In genomic region chr17:78120971-78121800, GRCh38 we compare ENCODE assay signal across 13 cellular contexts.
DNase-seq lines count a peak whose midpoint lies in the region; ATAC-seq lines count a peak whose summit lies in the region.
"Had no signal": no experiment of that assay in that cellular context is flagged by ENCODE, and none has a peak within 500 bp of the region (broad histone marks: within the 10 kb centered on the region; RNA-seq: fewer than 3 reads in every experiment).

No MANE protein-coding gene starts in this region.

- no peaks in the 10 kb centered on the region for H3K27me3 Mint-ChIP-seq in T-helper 1 cell treated with Interleukin-12 subunit alpha and Interleukin-12 subunit beta and Interleukin-4 antibody, amounts not matched to agents 30 μg/mL and 1 μg/mL, for 36 hours (ENCODE audit: low read depth)

- peaks cover 38% of the 10 kb centered on the region for H3K4me1 Mint-ChIP-seq in T-helper 1 cell treated with Interleukin-12 subunit alpha and Interleukin-12 subunit beta and Interleukin-4 antibody, amounts not matched to agents 30 μg/mL and 1 μg/mL, for 36 hours (ENCODE audit: low read depth)
- H3K4me1 Mint-ChIP-seq: neural progenitor cell had no signal

- H3K36me3 Mint-ChIP-seq in T-helper 1 cell treated with Interleukin-12 subunit alpha and Interleukin-12 subunit beta and Interleukin-4 antibody, amounts not matched to agents 30 μg/mL and 1 μg/mL, for 36 hours (ENCODE audit: low read depth) = peaks cover 50% of the 10 kb centered on the region

- H3K27ac Mint-ChIP-seq in T-helper 1 cell treated with Interleukin-12 subunit alpha and Interleukin-12 subunit beta and Interleukin-4 antibody, amounts not matched to agents 30 μg/mL and 1 μg/mL, for 36 hours = peak overlapping the region; percentile 75
- H3K27ac Mint-ChIP-seq: neural progenitor cell had no signal

- DNase-seq in activated T-cell treated with anti-CD3 and anti-CD28 coated beads for 1 hour (ENCODE audit: low read depth) = peak; percentile 37
- DNase-seq in activated T-cell treated with anti-CD3 and anti-CD28 coated beads for 4 hours = no peak
- peak; percentile 79 for DNase-seq in central memory CD4-positive, alpha-beta T cell
- DNase-seq in stimulated activated naive CD4-positive, alpha-beta T cell treated with Interleukin-2 at 50 U/mL for 16 hours (lab: John Stamatoyannopoulos, UW) = peak; percentile 38
- no peak for DNase-seq in cerebellar nuclear complex (lab: John Stamatoyannopoulos, UW)
- DNase-seq: ACHN, NCI-H446, SK-N-SH, uterus had no signal

- no peaks in the 10 kb centered on the region for H3K9me3 Mint-ChIP-seq in T-helper 1 cell treated with Interleukin-12 subunit alpha and Interleukin-12 subunit beta and Interleukin-4 antibody, amounts not matched to agents 30 μg/mL and 1 μg/mL, for 36 hours
- H3K9me3 Mint-ChIP-seq: neural progenitor cell had no signal

- ATAC-seq in GM21360 (IDR thresholded peaks at IDR 0.05; ENCODE audit: unreplicated experiment) (no peak), HG02571 (IDR thresholded peaks at IDR 0.05; ENCODE audit: unreplicated experiment) (no peak)

- H3K4me3 Mint-ChIP-seq in T-helper 1 cell treated with Interleukin-12 subunit alpha and Interleukin-12 subunit beta and Interleukin-4 antibody, amounts not matched to agents 30 μg/mL and 1 μg/mL, for 36 hours = peak overlapping the region; percentile 73
- H3K4me3 Mint-ChIP-seq: neural progenitor cell had no signal

Comparison
In these comparisons a context has a peak if more than half of its experiments do, and no peak if none do; other contexts are left out.
1. DNase-seq: peak in activated T-cell treated with anti-CD3 and anti-CD28 coated beads for 1 hour (single experiment), central memory CD4-positive, alpha-beta T cell (single experiment) and stimulated activated naive CD4-positive, alpha-beta T cell treated with Interleukin-2 at 50 U/mL for 16 hours (single experiment); none in activated T-cell treated with anti-CD3 and anti-CD28 coated beads for 4 hours (single experiment) and cerebellar nuclear complex (0 of 2).